8 cellular contexts compared by ENCODE assay signal in the genomic region with DNA sequence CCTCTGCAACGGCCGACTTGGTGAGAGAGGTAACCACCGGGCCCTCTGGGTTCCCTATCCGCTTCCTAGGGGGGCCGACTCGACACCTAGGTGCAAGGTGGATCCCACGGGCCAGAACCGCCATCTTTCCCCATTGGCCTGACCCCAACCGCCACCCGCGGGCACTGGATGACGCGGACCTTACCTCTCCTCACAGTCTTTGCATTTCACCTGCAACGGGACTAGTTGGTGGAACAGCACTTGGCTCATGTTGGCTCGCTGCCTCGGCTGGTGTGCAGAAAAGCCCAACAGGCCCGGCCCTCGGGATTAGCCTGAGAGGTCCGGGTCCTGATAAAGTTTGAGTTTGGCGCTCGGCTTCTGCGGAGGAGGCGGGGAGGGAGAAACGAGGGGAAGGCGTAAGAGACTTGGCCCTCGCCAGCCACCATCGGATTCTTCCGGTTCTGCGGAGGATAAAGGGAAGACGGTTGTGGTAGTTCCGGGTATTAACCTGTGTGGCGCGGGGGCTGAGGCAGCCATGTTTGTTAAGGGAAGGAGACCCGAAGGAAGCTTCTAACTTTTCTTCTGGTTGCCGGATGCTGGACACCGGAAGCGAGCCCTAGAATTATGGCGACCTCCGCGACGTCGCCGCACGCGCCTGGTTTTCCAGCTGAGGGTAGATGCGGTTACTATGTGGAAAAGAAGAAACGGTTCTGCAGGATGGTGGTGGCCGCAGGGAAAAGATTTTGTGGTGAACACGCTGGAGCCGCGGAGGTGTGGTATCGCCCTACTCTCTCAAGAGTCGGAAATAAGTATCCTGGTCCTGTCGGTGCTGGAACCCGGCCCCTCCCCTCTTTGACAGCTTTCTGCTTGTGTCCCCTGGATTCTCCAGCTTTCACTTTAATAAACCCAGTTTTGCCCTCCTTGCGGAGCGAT. TPM values are rescaled to one million over a fixed set of nuclear protein-coding genes. Genes with fewer than 3 reads are reported as not detected.
A peak's percentile ranks its signal among the peaks of the same experiment; 100 is the strongest.
DNase-seq lines count a peak whose midpoint lies in the region; TF ChIP-seq lines count a peak whose summit lies in the region.

Gene SASS6, minus strand, starts transcription at position 365 of the 912 bp plus-strand sequence. Its CDS starts 116 bp downstream, at position 249.
Gene TRMT13, plus strand, starts transcription at position 598 of the 912 bp plus-strand sequence. Its CDS starts 6 bp downstream, at position 604.

- peaks cover 40% of the 10 kb centered on the region for H3K4me1 Mint-ChIP-seq in HFFc6 (ENCODE audit: low read depth)
- H3K4me1 Mint-ChIP-seq in activated naive CD4-positive, alpha-beta T cell treated with anti-CD3 and anti-CD28 coated beads, Interleukin-2, amount 10 ng/mL, durations not matched to agents 7 days and 5 days, result peaks cover 58% of the 10 kb centered on the region

- H3K4me1 ChIP-seq in suprapubic skin, result peaks cover 29% of the 10 kb centered on the region

- peak within 1 kb of the TSS; percentile 100 for H3K4me3 Mint-ChIP-seq in HFFc6
- peak within 1 kb of the TSS; percentile 98 for H3K4me3 Mint-ChIP-seq in activated naive CD4-positive, alpha-beta T cell treated with anti-CD3 and anti-CD28 coated beads, Interleukin-2, amount 10 ng/mL, durations not matched to agents 7 days and 5 days

- no peaks in the 10 kb centered on the region for H3K27me3 Mint-ChIP-seq in HFFc6 (ENCODE audit: insufficient read depth)
- no peaks in the 10 kb centered on the region for H3K27me3 Mint-ChIP-seq in activated naive CD4-positive, alpha-beta T cell treated with anti-CD3 and anti-CD28 coated beads, Interleukin-2, amount 10 ng/mL, durations not matched to agents 7 days and 5 days

- peak; percentile 52 for TF ChIP-seq POLR2A in NB4 (IDR thresholded peaks at IDR 0.05; ENCODE audit: extremely low read depth, insufficient read length)
- TF ChIP-seq POLR2A in suprapubic skin (IDR thresholded peaks at IDR 0.05), result no peak

- CTCF ChIA-PET in activated naive CD4-positive, alpha-beta T cell treated with anti-CD3 and anti-CD28 coated beads, Interleukin-2, amount 10 ng/mL, durations not matched to agents 7 days and 5 days (lab: Charles Lee), result interaction anchor here (1.6 kb wide), 1 partner anchor 327 kb away, joined by 8 read pairs; no protein-coding TSS in a partner anchor

- H3K9me3 ChIP-seq in SK-N-MC (ENCODE audit: low read depth, low read length) (no peaks in the 10 kb centered on the region), suprapubic skin (no peaks in the 10 kb centered on the region)

- TF ChIP-seq CTCF in HFFc6 (IDR thresholded peaks at IDR 0.05) (no peak), NB4 (IDR thresholded peaks at IDR 0.05; ENCODE audit: low read depth, low read length) (no peak), suprapubic skin (IDR thresholded peaks at IDR 0.05) (no peak)

- no peaks in the 10 kb centered on the region for H3K9me3 Mint-ChIP-seq in HFFc6
- no peaks in the 10 kb centered on the region for H3K9me3 Mint-ChIP-seq in activated naive CD4-positive, alpha-beta T cell treated with anti-CD3 and anti-CD28 coated beads, Interleukin-2, amount 10 ng/mL, durations not matched to agents 7 days and 5 days

- H3K27me3 ChIP-seq in suprapubic skin, result no peaks in the 10 kb centered on the region

- DNase-seq in GM04503 (ENCODE audit: low read depth) (peak; percentile 93), HFFc6 (peak; percentile 99), NB4 (ENCODE audit: low read depth) (peak; percentile 98), SK-N-MC (ENCODE audit: low read depth, low spot score) (peak; percentile 92), germinal center (ENCODE audit: low spot score) (peak; percentile 90), non-pigmented ciliary epithelial cell (ENCODE audit: low read depth) (peak; percentile 95), suprapubic skin (ENCODE audit: low spot score in 2 of 2) (peak; percentile 98)
- peak; percentile 97 for DNase-seq in activated naive CD4-positive, alpha-beta T cell treated with anti-CD3 and anti-CD28 coated beads, Interleukin-2, amount 10 ng/mL, durations not matched to agents 7 days and 5 days

- H3K9ac ChIP-seq in SK-N-MC (ENCODE audit: insufficient read length), result peak within 1 kb of the TSS; percentile 95

- no peak for TF ChIP-seq EP300 in suprapubic skin (IDR thresholded peaks at IDR 0.05)

- peak within 1 kb of the TSS; percentile 96 for H3K4me3 ChIP-seq in NB4 (ENCODE audit: low read depth, low read length)
- peak within 1 kb of the TSS; percentile 99 for H3K4me3 ChIP-seq in SK-N-MC
- peak within 1 kb of the TSS; percentile 71 for H3K4me3 ChIP-seq in suprapubic skin

- H3K36me3 Mint-ChIP-seq in HFFc6 (ENCODE audit: low read depth), result peaks cover 3% of the 10 kb centered on the region; the same call in 1 of the 2 replicates
- peaks cover 21% of the 10 kb centered on the region for H3K36me3 Mint-ChIP-seq in activated naive CD4-positive, alpha-beta T cell treated with anti-CD3 and anti-CD28 coated beads, Interleukin-2, amount 10 ng/mL, durations not matched to agents 7 days and 5 days

- H3K27ac Mint-ChIP-seq in HFFc6, result peak within 1 kb of the TSS; percentile 96
- peak within 1 kb of the TSS; percentile 95 for H3K27ac Mint-ChIP-seq in activated naive CD4-positive, alpha-beta T cell treated with anti-CD3 and anti-CD28 coated beads, Interleukin-2, amount 10 ng/mL, durations not matched to agents 7 days and 5 days

- peak within 1 kb of the TSS; percentile 55; the same call in 1 of the 2 replicates for H3K27ac ChIP-seq in SK-N-MC
- peak within 1 kb of the TSS; percentile 29 for H3K27ac ChIP-seq in suprapubic skin

- under 1% methylated on average over 50 of the region's 57 CpGs for WGBS in suprapubic skin

- peaks cover 14% of the 10 kb centered on the region for H3K36me3 ChIP-seq in SK-N-MC (ENCODE audit: insufficient read depth, low read length)
- peaks cover 9% of the 10 kb centered on the region for H3K36me3 ChIP-seq in suprapubic skin

RNA-seq across cellular contexts. Expression of gene SASS6, which starts in this region (rescaled TPM):
- 1 to 10 TPM; 2.8 to 4.8 (median 4.2) TPM for total RNA-seq in HFFc6 (2021; fragmentation: NEBNext Ultra II Directional; extraction: Animal tissue kit (Norgen Biotek cat#: 25700))
- 1 to 10 TPM; 2.1 to 3.8 (median 2.4) TPM for total RNA-seq in suprapubic skin

RNA-seq across cellular contexts. Expression of gene TRMT13, which starts in this region (rescaled TPM):
- 10 to 100 TPM in 5 of 6 experiments, 1 to 10 TPM in 1; 9.9 to 13.0 (median 12.0) TPM for total RNA-seq in HFFc6 (2021; fragmentation: NEBNext Ultra II Directional; extraction: Animal tissue kit (Norgen Biotek cat#: 25700))
- 10 to 100 TPM; 10.8 to 33.7 (median 13.5) TPM for total RNA-seq in suprapubic skin

Comparison
In these comparisons a context has a peak if more than half of its experiments do, and no peak if none do; other contexts are left out.
1. Peak in every context shown above with its lines: DNase-seq, H3K4me3 ChIP-seq and H3K27ac ChIP-seq.